In genomic region chr17:38528101-38528500, GRCh38 we compare ENCODE assay signal across 23 cellular contexts.
DNase-seq lines count a peak whose midpoint lies in the region; ATAC-seq and TF ChIP-seq lines count a peak whose summit lies in the region.
"Had no signal": no experiment of that assay in that cellular context is flagged by ENCODE, and none has a peak within 500 bp of the region (broad histone marks: within the 10 kb centered on the region; RNA-seq: fewer than 3 reads in every experiment).

No MANE protein-coding gene starts in this region.

- peaks cover 24% of the 10 kb centered on the region for H3K4me1 Mint-ChIP-seq in WTC11

- ATAC-seq in WTC11 = no peak
- ATAC-seq: activated naive CD4-positive, alpha-beta T cell treated with anti-CD3 and anti-CD28 coated beads, Interleukin-2, amount 50 U/mL, for 72 hours; lower lobe of right lung; right cardiac atrium; stimulated activated naive CD8-positive, alpha-beta T cell treated with anti-CD3 and anti-CD28 coated beads, Interleukin-15, amount 100 ng/mL, for 72 hours had no signal

- H3K36me3 Mint-ChIP-seq in WTC11 = no peaks in the 10 kb centered on the region
- H3K36me3 Mint-ChIP-seq: activated naive CD4-positive, alpha-beta T cell treated with anti-CD3 and anti-CD28 coated beads, Interleukin-2, amount 50 U/mL, for 72 hours had no signal

- CTCF ChIA-PET in WTC11 (lab: Charles Lee) = interaction anchor here (1.0 to 1.2 kb wide), 2 partner anchors 19 to 56 kb away, joined by 3 read pairs; no protein-coding TSS in a partner anchor

- H2AFZ ChIP-seq in hepatocyte = no peak overlapping the region
- H2AFZ ChIP-seq: parathyroid adenoma had no signal

- peak; percentile 24 to 61 for DNase-seq in NCI-H446 (lab: John Stamatoyannopoulos, UW)
- DNase-seq in NCI-H446 treated with DMSO at 0.1 percent for 48 hours (lab: John Stamatoyannopoulos, UW) = no peak
- DNase-seq in Daoy (ENCODE audit: low read depth) = peak; percentile 41
- peak; percentile 80 for DNase-seq in NCI-H2171 (lab: John Stamatoyannopoulos, UW)
- DNase-seq in hepatocyte (ENCODE audit: low spot score) = peak; percentile 29
- no peak for DNase-seq in SW480 (ENCODE audit: low spot score)
- no peak for DNase-seq in WTC11 (ENCODE audit: low spot score)
- DNase-seq in SKM-1 treated with dmso at 0.1 percent for 144 hours (lab: John Stamatoyannopoulos, UW; ENCODE audit: unreplicated experiment) = no peak
- DNase-seq: C1 segment of cervical spinal cord; central memory CD4-positive, alpha-beta T cell; dermis blood vessel endothelial cell; IMR-90; lower lobe of right lung; NCI-H1048; right cardiac atrium; stimulated activated CD4-positive, alpha-beta T cell treated with anti-CD3 and anti-CD28 coated beads, Interleukin-4, amount 100 ng/mL, for 4 hours; stimulated activated naive CD8-positive, alpha-beta T cell treated with anti-CD3 and anti-CD28 coated beads, Interleukin-15, amount 100 ng/mL, for 72 hours; thyroid gland; WERI-Rb-1 had no signal

- WGBS in hepatocyte (ENCODE audit: low lambda C conversion rate, missing lambda C conversion rate) = 33% methylated on average over 10 of the region's 10 CpGs

- H4K20me1 ChIP-seq in hepatocyte (ENCODE audit: insufficient read depth, poor library complexity, severe bottlenecking) = no peaks in the 10 kb centered on the region

- TF ChIP-seq CTCF in hepatocyte (IDR thresholded peaks at IDR 0.05; ENCODE audit: poor library complexity) (no peak), WTC11 (IDR thresholded peaks at IDR 0.05) (no peak)

- no peak overlapping the region for H3K27ac ChIP-seq in hepatocyte
- H3K27ac ChIP-seq: lower lobe of right lung, parathyroid adenoma, SK-N-MC, thyroid gland, WERI-Rb-1 had no signal

- no peaks in the 10 kb centered on the region for H3K9me3 ChIP-seq in hepatocyte (ENCODE audit: low read depth)
- H3K9me3 ChIP-seq: lower lobe of right lung, thyroid gland had no signal

- POLR2A ChIA-PET in WTC11 (lab: Charles Lee) = no interaction called here

- H3K79me2 ChIP-seq in hepatocyte = no peaks in the 10 kb centered on the region
- H3K79me2 ChIP-seq: parathyroid adenoma had no signal

- H3K4me3 Mint-ChIP-seq in WTC11 = no peak overlapping the region
- H3K4me3 Mint-ChIP-seq: nephron; stimulated activated naive CD8-positive, alpha-beta T cell treated with anti-CD3 and anti-CD28 coated beads, Interleukin-15, amount 100 ng/mL, for 72 hours had no signal

- no peaks in the 10 kb centered on the region for H3K36me3 ChIP-seq in hepatocyte (replicated peaks; ENCODE audit: insufficient read depth, low read depth)
- H3K36me3 ChIP-seq: lower lobe of right lung, thyroid gland, WERI-Rb-1 had no signal

- H3K9me3 Mint-ChIP-seq in WTC11 = no peaks in the 10 kb centered on the region
- H3K9me3 Mint-ChIP-seq: activated naive CD4-positive, alpha-beta T cell treated with anti-CD3 and anti-CD28 coated beads, Interleukin-2, amount 50 U/mL, for 72 hours; nephron; stimulated activated naive CD8-positive, alpha-beta T cell treated with anti-CD3 and anti-CD28 coated beads, Interleukin-15, amount 100 ng/mL, for 72 hours had no signal

- no peaks in the 10 kb centered on the region for H3K4me1 ChIP-seq in hepatocyte (ENCODE audit: insufficient read depth)
- H3K4me1 ChIP-seq: lower lobe of right lung, parathyroid adenoma, thyroid gland had no signal

- H3K27me3 ChIP-seq in hepatocyte = peaks cover 12% of the 10 kb centered on the region
- H3K27me3 ChIP-seq: thyroid gland had no signal

- no peak overlapping the region; the same call in 1 of the 2 replicates for H3K27ac Mint-ChIP-seq in WTC11
- H3K27ac Mint-ChIP-seq: activated naive CD4-positive, alpha-beta T cell treated with anti-CD3 and anti-CD28 coated beads, Interleukin-2, amount 50 U/mL, for 72 hours; nephron; stimulated activated naive CD8-positive, alpha-beta T cell treated with anti-CD3 and anti-CD28 coated beads, Interleukin-15, amount 100 ng/mL, for 72 hours had no signal

- H3K9me2 ChIP-seq in hepatocyte (replicated peaks; ENCODE audit: insufficient read depth) = no peaks in the 10 kb centered on the region

- H3K4me3 ChIP-seq in hepatocyte = no peak overlapping the region
- H3K4me3 ChIP-seq: lower lobe of right lung, SK-N-MC, thyroid gland had no signal

- H3K27me3 Mint-ChIP-seq in WTC11 (ENCODE audit: low read depth) = peaks cover 71% of the 10 kb centered on the region

- no peak overlapping the region for H3K4me2 ChIP-seq in hepatocyte

TF ChIP-seq in WTC11, 78 proteins besides CTCF, POLR2A, EP300 and RAD21:
- TF ChIP-seq CBFB (CRISPR knock-in tag; IDR thresholded peaks at IDR 0.05; ENCODE audit: low read depth) (no peak), EMX1 (CRISPR knock-in tag; IDR thresholded peaks at IDR 0.05) (no peak), PRDM15 (CRISPR knock-in tag; IDR thresholded peaks at IDR 0.05) (no peak), RORB (CRISPR knock-in tag; IDR thresholded peaks at IDR 0.05) (no peak), GTF2I (CRISPR knock-in tag; conservative IDR thresholded peaks at IDR 0.05) (no peak), JUN (CRISPR knock-in tag; IDR thresholded peaks at IDR 0.05) (no peak), ZNF232 (CRISPR knock-in tag; IDR thresholded peaks at IDR 0.05) (no peak), ZNF425 (CRISPR knock-in tag; conservative IDR thresholded peaks at IDR 0.05) (no peak), NFE2L1 (CRISPR knock-in tag; IDR thresholded peaks at IDR 0.05) (no peak), TEAD4 (CRISPR knock-in tag; IDR thresholded peaks at IDR 0.05) (no peak), SP1 (CRISPR knock-in tag; conservative IDR thresholded peaks at IDR 0.05) (no peak), FOXP4 (CRISPR knock-in tag; IDR thresholded peaks at IDR 0.05) (no peak), IRF1 (CRISPR knock-in tag; IDR thresholded peaks at IDR 0.05) (no peak)

Comparison
In these comparisons a context has a peak if more than half of its experiments do, and no peak if none do; other contexts are left out.
1. DNase-seq: peak in NCI-H446 (2 of 2), Daoy (single experiment), NCI-H2171 (single experiment) and hepatocyte (single experiment); none in NCI-H446 treated with DMSO at 0.1 percent for 48 hours (single experiment), SW480 (single experiment), WTC11 (single experiment) and SKM-1 treated with dmso at 0.1 percent for 144 hours (single experiment).